Comparison of ENCODE assay signal across 39 cellular contexts in genomic region chr20:15827628-15828027, GRCh38.
"Had no signal": no experiment of that assay in that cellular context is flagged by ENCODE, and none has a peak within 500 bp of the region (broad histone marks: within the 10 kb centered on the region; RNA-seq: fewer than 3 reads in every experiment).

No MANE protein-coding gene starts in this region.

- FAIRE-seq: bronchial epithelial cell, TTC549 had no signal

- H3K4me3 ChIP-seq: ascending aorta, cardiac muscle cell had no signal

- ATAC-seq: activated CD4-positive, alpha-beta T cell treated with anti-CD3 and anti-CD28 coated beads for 36 hours; activated CD4-positive, CD25-positive, alpha-beta regulatory T cell treated with anti-CD3 and anti-CD28 coated beads, Interleukin-2, amount 50 U/mL, for 24 hours; activated CD8-positive, alpha-beta memory T cell treated with anti-CD3 and anti-CD28 coated beads, Interleukin-2, amount 10 ng/mL, durations not matched to agents 7 days and 5 days; activated CD8-positive, alpha-beta T cell treated with anti-CD3 and anti-CD28 coated beads, Interleukin-2, amount 10 ng/mL, durations not matched to agents 7 days and 5 days; activated naive CD8-positive, alpha-beta T cell treated with anti-CD3 and anti-CD28 coated beads, Interleukin-2, amount 50 U/mL, for 24 hours had no signal

- H3K27me3 ChIP-seq: ascending aorta, cardiac muscle cell had no signal

- H3K27ac ChIP-seq: ascending aorta, cardiac muscle cell, VCaP had no signal

- H3K27ac Mint-ChIP-seq: activated CD4-positive, alpha-beta memory T cell treated with anti-CD3 and anti-CD28 coated beads, Interleukin-2, amount 10 ng/mL, durations not matched to agents 7 days and 5 days; activated CD4-positive, alpha-beta T cell treated with anti-CD3 and anti-CD28 coated beads for 36 hours; activated CD4-positive, alpha-beta T cell treated with anti-CD3 and anti-CD28 coated beads, Interleukin-2, amount 10 ng/mL, durations not matched to agents 7 days and 5 days; activated CD8-positive, alpha-beta memory T cell treated with anti-CD3 and anti-CD28 coated beads, Interleukin-2, amount 10 ng/mL, durations not matched to agents 7 days and 5 days; activated CD8-positive, alpha-beta T cell treated with anti-CD3 and anti-CD28 coated beads, Interleukin-2, amount 10 ng/mL, durations not matched to agents 7 days and 5 days; activated naive CD4-positive, alpha-beta T cell treated with anti-CD3 and anti-CD28 coated beads, Interleukin-2, amount 10 ng/mL, durations not matched to agents 7 days and 5 days; activated naive CD4-positive, alpha-beta T cell treated with anti-CD3 and anti-CD28 coated beads, Interleukin-2, amount 50 U/mL, for 24 hours; activated naive CD8-positive, alpha-beta T cell; activated naive CD8-positive, alpha-beta T cell treated with anti-CD3 and anti-CD28 coated beads, Interleukin-2, amount 10 ng/mL, durations not matched to agents 7 days and 5 days; activated naive CD8-positive, alpha-beta T cell treated with anti-CD3 and anti-CD28 coated beads, Interleukin-2, amount 50 U/mL, for 24 hours; activated T-cell treated with anti-CD3 and anti-CD28 coated beads, Interleukin-2, amount 50 U/mL, for 24 hours; activated T-helper 2 cell treated with anti-CD3 and anti-CD28 coated beads, Interferon-gamma antibody, Interleukin-2, Interleukin-4, amounts not matched to agents 10 μg/mL and 5 μg/mL and 100 μg/mL, durations not matched to agents 14 hours and 24 hours and 36 hours; brain; T-helper 1 cell treated with Interleukin-12 subunit alpha and Interleukin-12 subunit beta and Interleukin-4 antibody, amounts not matched to agents 30 μg/mL and 1 μg/mL, for 36 hours; T-helper 2 cell treated with Interferon-gamma antibody and Interleukin-4, amounts not matched to agents 5 μg/mL and 100 μg/mL, for 36 hours had no signal

- H3K27me3 Mint-ChIP-seq: activated CD4-positive, alpha-beta memory T cell treated with anti-CD3 and anti-CD28 coated beads, Interleukin-2, amount 10 ng/mL, durations not matched to agents 7 days and 5 days; activated CD4-positive, alpha-beta T cell treated with anti-CD3 and anti-CD28 coated beads for 36 hours; activated CD4-positive, alpha-beta T cell treated with anti-CD3 and anti-CD28 coated beads, Interleukin-2, amount 10 ng/mL, durations not matched to agents 7 days and 5 days; activated CD8-positive, alpha-beta memory T cell treated with anti-CD3 and anti-CD28 coated beads, Interleukin-2, amount 10 ng/mL, durations not matched to agents 7 days and 5 days; activated naive CD4-positive, alpha-beta T cell treated with anti-CD3 and anti-CD28 coated beads, Interleukin-2, amount 10 ng/mL, durations not matched to agents 7 days and 5 days; activated naive CD4-positive, alpha-beta T cell treated with anti-CD3 and anti-CD28 coated beads, Interleukin-2, amount 50 U/mL, for 24 hours; activated naive CD8-positive, alpha-beta T cell; activated naive CD8-positive, alpha-beta T cell treated with anti-CD3 and anti-CD28 coated beads, Interleukin-2, amount 10 ng/mL, durations not matched to agents 7 days and 5 days; activated T-cell treated with anti-CD3 and anti-CD28 coated beads, Interleukin-2, amount 50 U/mL, for 24 hours; central memory CD8-positive, alpha-beta T cell had no signal

- H3K4me3 Mint-ChIP-seq: activated CD4-positive, alpha-beta memory T cell treated with anti-CD3 and anti-CD28 coated beads, Interleukin-2, amount 10 ng/mL, durations not matched to agents 7 days and 5 days; activated CD4-positive, alpha-beta T cell treated with anti-CD3 and anti-CD28 coated beads for 36 hours; activated CD4-positive, alpha-beta T cell treated with anti-CD3 and anti-CD28 coated beads, Interleukin-2, amount 10 ng/mL, durations not matched to agents 7 days and 5 days; activated CD8-positive, alpha-beta memory T cell treated with anti-CD3 and anti-CD28 coated beads, Interleukin-2, amount 10 ng/mL, durations not matched to agents 7 days and 5 days; activated CD8-positive, alpha-beta T cell treated with anti-CD3 and anti-CD28 coated beads, Interleukin-2, amount 10 ng/mL, durations not matched to agents 7 days and 5 days; activated naive CD4-positive, alpha-beta T cell treated with anti-CD3 and anti-CD28 coated beads, Interleukin-2, amount 10 ng/mL, durations not matched to agents 7 days and 5 days; activated naive CD4-positive, alpha-beta T cell treated with anti-CD3 and anti-CD28 coated beads, Interleukin-2, amount 50 U/mL, for 24 hours; activated naive CD8-positive, alpha-beta T cell; activated naive CD8-positive, alpha-beta T cell treated with anti-CD3 and anti-CD28 coated beads, Interleukin-2, amount 10 ng/mL, durations not matched to agents 7 days and 5 days; activated naive CD8-positive, alpha-beta T cell treated with anti-CD3 and anti-CD28 coated beads, Interleukin-2, amount 50 U/mL, for 24 hours; activated T-cell treated with anti-CD3 and anti-CD28 coated beads, Interleukin-2, amount 50 U/mL, for 24 hours; brain; central memory CD8-positive, alpha-beta T cell; T-helper 1 cell treated with Interleukin-12 subunit alpha and Interleukin-12 subunit beta and Interleukin-4 antibody, amounts not matched to agents 30 μg/mL and 1 μg/mL, for 36 hours; T-helper 2 cell treated with Interferon-gamma antibody and Interleukin-4, amounts not matched to agents 5 μg/mL and 100 μg/mL, for 36 hours had no signal

- H3K4me1 ChIP-seq: ascending aorta had no signal

- H3K9me3 Mint-ChIP-seq: activated CD4-positive, alpha-beta T cell treated with anti-CD3 and anti-CD28 coated beads, Interleukin-2, amount 10 ng/mL, durations not matched to agents 7 days and 5 days; activated naive CD4-positive, alpha-beta T cell treated with anti-CD3 and anti-CD28 coated beads, Interleukin-2, amount 50 U/mL, for 24 hours; activated naive CD8-positive, alpha-beta T cell treated with anti-CD3 and anti-CD28 coated beads, Interleukin-2, amount 10 ng/mL, durations not matched to agents 7 days and 5 days; brain; T-helper 1 cell treated with Interleukin-12 subunit alpha and Interleukin-12 subunit beta and Interleukin-4 antibody, amounts not matched to agents 30 μg/mL and 1 μg/mL, for 36 hours had no signal

- H3K4me1 Mint-ChIP-seq: activated CD4-positive, alpha-beta memory T cell treated with anti-CD3 and anti-CD28 coated beads, Interleukin-2, amount 10 ng/mL, durations not matched to agents 7 days and 5 days; activated CD4-positive, alpha-beta T cell treated with anti-CD3 and anti-CD28 coated beads for 36 hours; activated CD4-positive, alpha-beta T cell treated with anti-CD3 and anti-CD28 coated beads, Interleukin-2, amount 10 ng/mL, durations not matched to agents 7 days and 5 days; activated CD8-positive, alpha-beta memory T cell treated with anti-CD3 and anti-CD28 coated beads, Interleukin-2, amount 10 ng/mL, durations not matched to agents 7 days and 5 days; activated naive CD4-positive, alpha-beta T cell treated with anti-CD3 and anti-CD28 coated beads, Interleukin-2, amount 10 ng/mL, durations not matched to agents 7 days and 5 days; activated naive CD4-positive, alpha-beta T cell treated with anti-CD3 and anti-CD28 coated beads, Interleukin-2, amount 50 U/mL, for 24 hours; activated naive CD8-positive, alpha-beta T cell treated with anti-CD3 and anti-CD28 coated beads, Interleukin-2, amount 10 ng/mL, durations not matched to agents 7 days and 5 days; activated naive CD8-positive, alpha-beta T cell treated with anti-CD3 and anti-CD28 coated beads, Interleukin-2, amount 50 U/mL, for 24 hours; central memory CD8-positive, alpha-beta T cell had no signal

- H3K36me3 ChIP-seq: ascending aorta, cardiac muscle cell had no signal

- DNase-seq: activated CD4-positive, alpha-beta memory T cell treated with anti-CD3 and anti-CD28 coated beads, Interleukin-2, amount 10 ng/mL, durations not matched to agents 7 days and 5 days; activated CD4-positive, alpha-beta T cell treated with anti-CD3 and anti-CD28 coated beads for 1 hour; activated CD4-positive, alpha-beta T cell treated with anti-CD3 and anti-CD28 coated beads for 36 hours; activated CD4-positive, alpha-beta T cell treated with anti-CD3 and anti-CD28 coated beads for 48 hours; activated CD4-positive, alpha-beta T cell treated with anti-CD3 and anti-CD28 coated beads, Interleukin-2, amount 10 ng/mL, durations not matched to agents 7 days and 5 days; activated CD4-positive, alpha-beta T cell treated with anti-CD3 and anti-CD28 coated beads, Interleukin-2, amount 50 U/mL, for 48 hours; activated CD4-positive, CD25-positive, alpha-beta regulatory T cell; activated CD8-positive, alpha-beta memory T cell treated with anti-CD3 and anti-CD28 coated beads for 24 hours; activated CD8-positive, alpha-beta memory T cell treated with anti-CD3 and anti-CD28 coated beads, Interleukin-2, amount 10 ng/mL, durations not matched to agents 7 days and 5 days; activated CD8-positive, alpha-beta memory T cell treated with anti-CD3 and anti-CD28 coated beads, Interleukin-2, amount 50 U/mL, for 48 hours; activated CD8-positive, alpha-beta T cell treated with anti-CD3 and anti-CD28 coated beads, Interleukin-2, amount 10 ng/mL, durations not matched to agents 7 days and 5 days; activated effector memory CD4-positive, alpha-beta T cell treated with Interleukin-2 at 50 U/mL for 16 hours; activated gamma-delta T cell; activated naive CD4-positive, alpha-beta T cell treated with anti-CD3 and anti-CD28 coated beads, Interleukin-2, amount 10 ng/mL, durations not matched to agents 7 days and 5 days; activated naive CD4-positive, alpha-beta T cell treated with Interleukin-2 at 50 U/mL for 16 hours; activated naive CD8-positive, alpha-beta T cell treated with anti-CD3 and anti-CD28 coated beads, Interleukin-2, amount 10 ng/mL, durations not matched to agents 7 days and 5 days; activated naive CD8-positive, alpha-beta T cell treated with anti-CD3 and anti-CD28 coated beads, Interleukin-2, amount 50 U/mL, for 24 hours; activated T-cell treated with anti-CD3 and anti-CD28 coated beads, Interleukin-2, amount 50 U/mL, for 24 hours; activated T-cell treated with anti-CD3 and anti-CD28 coated beads, Interleukin-2, amount 50 U/mL, for 48 hours; amygdala; anterior cingulate cortex; caudate nucleus; cerebellar nuclear complex; T-helper 1 cell; T-helper 2 cell; T-helper 9 cell had no signal

- H3K36me3 Mint-ChIP-seq: activated CD8-positive, alpha-beta memory T cell treated with anti-CD3 and anti-CD28 coated beads, Interleukin-2, amount 10 ng/mL, durations not matched to agents 7 days and 5 days; activated naive CD4-positive, alpha-beta T cell treated with anti-CD3 and anti-CD28 coated beads, Interleukin-2, amount 10 ng/mL, durations not matched to agents 7 days and 5 days; activated naive CD4-positive, alpha-beta T cell treated with anti-CD3 and anti-CD28 coated beads, Interleukin-2, amount 50 U/mL, for 24 hours; activated naive CD8-positive, alpha-beta T cell; activated naive CD8-positive, alpha-beta T cell treated with anti-CD3 and anti-CD28 coated beads, Interleukin-2, amount 10 ng/mL, durations not matched to agents 7 days and 5 days; brain had no signal

- H3K9me3 ChIP-seq: ascending aorta had no signal
